In the genomic region with DNA sequence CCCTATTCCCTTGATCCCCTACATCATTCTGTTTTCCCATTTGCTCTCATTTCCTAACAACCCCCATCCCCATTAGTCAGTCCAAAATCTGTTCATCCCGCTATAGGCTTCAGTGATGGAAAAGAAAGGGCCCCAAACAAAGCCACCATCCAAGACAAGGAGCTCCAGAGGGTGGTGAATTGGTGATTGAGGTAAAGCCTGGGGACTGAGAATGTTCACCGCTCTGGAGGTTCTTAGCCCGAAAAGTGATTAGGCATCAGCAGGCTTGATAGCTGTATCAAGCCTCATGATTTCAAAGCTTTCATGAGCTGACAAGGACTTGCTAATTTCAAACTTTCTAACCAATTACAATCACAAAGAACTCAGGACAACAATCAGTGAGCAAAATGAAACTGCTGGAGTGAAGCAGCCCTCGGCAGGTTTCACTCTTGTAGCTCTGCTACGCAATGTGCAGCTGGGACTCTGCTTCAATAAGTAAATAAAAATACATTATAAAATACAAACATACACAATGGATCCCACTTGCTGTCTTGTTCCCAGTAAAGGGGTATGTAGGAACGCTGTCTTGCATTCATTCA, we compare ENCODE assay signal across 13 cellular contexts.
DNase-seq lines count a peak whose midpoint lies in the region; ATAC-seq and TF ChIP-seq lines count a peak whose summit lies in the region.
"Had no signal": no experiment of that assay in that cellular context is flagged by ENCODE, and none has a peak within 500 bp of the region (broad histone marks: within the 10 kb centered on the region; RNA-seq: fewer than 3 reads in every experiment).

No MANE protein-coding gene starts in this region.

- H3K27me3 Mint-ChIP-seq in type B pancreatic cell, result no peaks in the 10 kb centered on the region
- H3K27me3 Mint-ChIP-seq: activated B cell treated with CpG ODN at 0.5 μM for 24 hours had no signal

- H3K9me3 ChIP-seq in left ventricle myocardium inferior (replicated peaks) (no peaks in the 10 kb centered on the region), lower lobe of right lung (no peaks in the 10 kb centered on the region), esophagus squamous epithelium (no peaks in the 10 kb centered on the region)

- peaks cover 3% of the 10 kb centered on the region for H3K36me3 Mint-ChIP-seq in type B pancreatic cell

- H3K27ac ChIP-seq in left ventricle myocardium inferior (replicated peaks) (peak overlapping the region; percentile 70), caudate nucleus (ENCODE audit: low read depth, low read length) (peak overlapping the region; percentile 58), lower lobe of right lung (no peak overlapping the region), esophagus squamous epithelium (no peak overlapping the region)

- 87 to 91% methylated on average over 6 of the region's 6 CpGs for WGBS in esophagus squamous epithelium, 2 donors

- H3K4me1 ChIP-seq in left ventricle myocardium inferior (peaks cover 25% of the 10 kb centered on the region), lower lobe of right lung (peaks cover 5% of the 10 kb centered on the region), esophagus squamous epithelium (peaks cover 0 to 8% (median 0%) of the 10 kb centered on the region in 3 donors)

- H3K36me3 ChIP-seq in left ventricle myocardium inferior (no peaks in the 10 kb centered on the region), lower lobe of right lung (no peaks in the 10 kb centered on the region), esophagus squamous epithelium (no peaks in the 10 kb centered on the region)

- intact Hi-C loops in left ventricle myocardium inferior (cut with micrococcal nuclease), result no loop called here
- intact Hi-C loops in left cardiac atrium (cut with DNase I), result no loop called here
- intact Hi-C loops in lower lobe of right lung (cut with DNase I), result no loop called here
- intact Hi-C loops in esophagus squamous epithelium (cut with DNase I), result no loop called here

- TF ChIP-seq CTCF in left ventricle myocardium inferior (IDR thresholded peaks at IDR 0.05; ENCODE audit: borderline replicate concordance) (no peak), lower lobe of right lung (IDR thresholded peaks at IDR 0.05) (no peak), type B pancreatic cell (conservative IDR thresholded peaks at IDR 0.05) (no peak), esophagus squamous epithelium (IDR thresholded peaks at IDR 0.05) (no peak)

- H3K4me1 Mint-ChIP-seq in type B pancreatic cell (ENCODE audit: unreplicated experiment), result peaks cover 16% of the 10 kb centered on the region

- H3K9me3 Mint-ChIP-seq in type B pancreatic cell, result peaks cover 4% of the 10 kb centered on the region
- H3K9me3 Mint-ChIP-seq: activated B cell treated with CpG ODN at 0.5 μM for 24 hours had no signal

- ATAC-seq in left cardiac atrium (no peak), lower lobe of right lung (no peak)

- H3K4me3 ChIP-seq in left ventricle myocardium inferior (peak overlapping the region; percentile 34), lower lobe of right lung (peak overlapping the region; percentile 24), esophagus squamous epithelium (peak overlapping the region in 2 of 4 donors; percentile 0 to 2)

- H3K27me3 ChIP-seq in left ventricle myocardium inferior (ENCODE audit: low read depth) (no peaks in the 10 kb centered on the region), lower lobe of right lung (ENCODE audit: low read depth) (no peaks in the 10 kb centered on the region), esophagus squamous epithelium (no peaks in the 10 kb centered on the region)

- H3K27ac Mint-ChIP-seq in type B pancreatic cell, result no peak overlapping the region
- H3K27ac Mint-ChIP-seq: activated B cell treated with CpG ODN at 0.5 μM for 24 hours had no signal

- DNase-seq in left ventricle myocardium inferior (no peak), left cardiac atrium (no peak), caudate nucleus (lab: John Stamatoyannopoulos, UW) (no peak), lower lobe of right lung (no peak), type B pancreatic cell (ENCODE audit: extremely low spot score, unreplicated experiment) (no peak), esophagus squamous epithelium (lab: John Stamatoyannopoulos, UW) (no peak), NCI-H2081 treated with DMSO at 0.1 percent for 48 hours (lab: John Stamatoyannopoulos, UW) (no peak), erythroblast (lab: John Stamatoyannopoulos, UW) (no peak)
- DNase-seq: activated B cell treated with CpG ODN at 0.5 μM for 24 hours, activated gamma-delta T cell treated with Interleukin-2 at 50 U/mL for 16 hours, Kasumi-1, NCI-H1694, NCI-H774 had no signal

- peak overlapping the region; percentile 15 for H3K4me3 Mint-ChIP-seq in type B pancreatic cell
- H3K4me3 Mint-ChIP-seq: activated B cell treated with CpG ODN at 0.5 μM for 24 hours had no signal

- no peak for TF ChIP-seq POLR2A in esophagus squamous epithelium (IDR thresholded peaks at IDR 0.05)
- TF ChIP-seq POLR2A in erythroblast (IDR thresholded peaks at IDR 0.05; ENCODE audit: low read length), result no peak

Comparison
In these comparisons a context has a peak if more than half of its experiments do, and no peak if none do; other contexts are left out.
1. H3K27ac ChIP-seq: peak in left ventricle myocardium inferior (single experiment) and caudate nucleus (single experiment); none in lower lobe of right lung (single experiment) and esophagus squamous epithelium (0 of 4).